Comparison of ENCODE assay signal across 8 cellular contexts in genomic region chr22:41403532-41404318, GRCh38. TPM values are rescaled to one million over a fixed set of nuclear protein-coding genes. Genes with fewer than 3 reads are reported as not detected.
DNase-seq lines count a peak whose midpoint lies in the region; ATAC-seq and TF ChIP-seq lines count a peak whose summit lies in the region.

No MANE protein-coding gene starts in this region.

- no peaks in the 10 kb centered on the region for H4K20me1 ChIP-seq in mammary epithelial cell (ENCODE audit: insufficient read depth, low read length)

- H3K9me3 ChIP-seq in mammary epithelial cell (replicated peaks; ENCODE audit: insufficient read depth, low read length) = no peaks in the 10 kb centered on the region

- H2AFZ ChIP-seq in mammary epithelial cell (ENCODE audit: low read depth, low read length) = peak overlapping the region; percentile 47

- H3K36me3 ChIP-seq in GM06990 (ENCODE audit: control insufficient read depth, insufficient read depth, low read length) = no peaks in the 10 kb centered on the region
- H3K36me3 ChIP-seq in mammary epithelial cell (ENCODE audit: insufficient read depth, low read length) = no peaks in the 10 kb centered on the region

- H3K27me3 ChIP-seq in GM06990 (replicated peaks; ENCODE audit: control insufficient read depth, insufficient read depth, low read length) (no peaks in the 10 kb centered on the region), mammary epithelial cell (ENCODE audit: insufficient read depth, low read length) (no peaks in the 10 kb centered on the region)

- BruUV-seq in mammary epithelial cell (replicated peaks; lab: Mats Ljungman, UMichigan) = no TSS peak

- TF ChIP-seq CTCF in GM06990 (IDR thresholded peaks at IDR 0.05; ENCODE audit: insufficient read depth, low read length, poor library complexity, severe bottlenecking) (peak; percentile 95), mammary epithelial cell (conservative IDR thresholded peaks at IDR 0.05 in 1 of 2, IDR thresholded peaks at IDR 0.05 in 1 of 2; ENCODE audit: extremely low read depth in 1 of 2, insufficient read depth in 1 of 2, low read depth in 1 of 2, low read length in 2 of 2) (peak; percentile 94 to 96)

- CTCF ChIA-PET in mammary epithelial cell (lab: Charles Lee; ENCODE audit: low non-redundant PET) = interaction anchor here (1.3 kb wide), 1 partner anchor 114 kb away, joined by 14 read pairs; no protein-coding TSS in a partner anchor

- H3K4me3 ChIP-seq in GM06990 (replicated peaks; ENCODE audit: low read depth, low read length) (no peak overlapping the region), mammary epithelial cell (replicated peaks in 1 of 3; ENCODE audit: insufficient read depth in 1 of 3, low read depth in 2 of 3, low read length in 3 of 3) (no peak overlapping the region)

- intact Hi-C loops in mammary epithelial cell (cut with micrococcal nuclease) = loop anchor here (1.0 kb wide), 4 partner anchors 45 to 194 kb away; no protein-coding TSS in a partner anchor

- peaks cover 5% of the 10 kb centered on the region for H3K4me1 ChIP-seq in mammary epithelial cell (ENCODE audit: insufficient read depth, low read length)

- peak; percentile 79 for DNase-seq in GM06990 (ENCODE audit: extremely low read depth, insufficient read length)
- peak; percentile 64 for DNase-seq in NCI-H2227 treated with DMSO at 0.1 percent for 48 hours (lab: John Stamatoyannopoulos, UW)
- DNase-seq in activated CD4-positive, CD25-positive, alpha-beta regulatory T cell treated with anti-CD3 and anti-CD28 coated beads, Interleukin-2, amount 50 U/mL, for 16 hours (ENCODE audit: low read depth, low spot score) = peak; percentile 73
- DNase-seq in mammary epithelial cell = peak; percentile 81
- DNase-seq in inferior parietal cortex (ENCODE audit: extremely low spot score) = peak; percentile 93
- peak; percentile 81 to 90 (median 82) for DNase-seq in stimulated activated CD4-positive, alpha-beta T cell treated with anti-CD3 and anti-CD28 coated beads, Interleukin-12 subunit alpha, Interleukin-12 subunit beta, amount 100 ng/mL, for 48 hours (ENCODE audit: low read depth in 2 of 3, low spot score in 1 of 3)

- no peak overlapping the region for H3K27ac ChIP-seq in mammary epithelial cell (ENCODE audit: insufficient read depth, low read depth, low read length)

- 18% methylated on average over 10 of the region's 18 CpGs for WGBS in mammary epithelial cell (ENCODE audit: low coverage, missing lambda C conversion rate)

- peak; percentile 66 for ATAC-seq in HG02763 (IDR thresholded peaks at IDR 0.05; ENCODE audit: unreplicated experiment)
- ATAC-seq in GM18858 (IDR thresholded peaks at IDR 0.05; ENCODE audit: unreplicated experiment) = no peak

- no peaks in the 10 kb centered on the region for H3K79me2 ChIP-seq in mammary epithelial cell (ENCODE audit: insufficient read depth, low read length)

- H3K9ac ChIP-seq in mammary epithelial cell (ENCODE audit: insufficient read depth, low read length) = no peak overlapping the region

- dilution Hi-C loops in mammary epithelial cell (cut with HindIII; ENCODE audit: low sequenced_read_pairs) = no loop called here

- H3K4me2 ChIP-seq in mammary epithelial cell (ENCODE audit: insufficient read depth, low read depth, low read length) = peak overlapping the region; percentile 37

- in situ Hi-C loops in mammary epithelial cell (cut with MboI; ENCODE audit: low sequenced_read_pairs in 2 of 2) = loop anchor here (5.0 kb wide), 2 partner anchors 39 to 114 kb away; no protein-coding TSS in a partner anchor

RNA-seq across cellular contexts. Expression of gene TEF, which starts 22.0 kb away (rescaled TPM):
- total RNA-seq in mammary epithelial cell = 1 to 10 TPM; 5.2 TPM
- polyA plus RNA-seq in mammary epithelial cell = 7.4 TPM
- 62.8 TPM for polyA minus RNA-seq in mammary epithelial cell

RNA-seq across cellular contexts. Expression of gene TOB2, which starts 42.9 kb away (rescaled TPM):
- 10 to 100 TPM; 28.3 to 30.3 TPM for total RNA-seq in mammary epithelial cell
- polyA plus RNA-seq in mammary epithelial cell = 15.1 TPM
- polyA minus RNA-seq in mammary epithelial cell = 43.0 TPM
